Comparison of ENCODE assay signal across 28 cellular contexts in the genomic region with DNA sequence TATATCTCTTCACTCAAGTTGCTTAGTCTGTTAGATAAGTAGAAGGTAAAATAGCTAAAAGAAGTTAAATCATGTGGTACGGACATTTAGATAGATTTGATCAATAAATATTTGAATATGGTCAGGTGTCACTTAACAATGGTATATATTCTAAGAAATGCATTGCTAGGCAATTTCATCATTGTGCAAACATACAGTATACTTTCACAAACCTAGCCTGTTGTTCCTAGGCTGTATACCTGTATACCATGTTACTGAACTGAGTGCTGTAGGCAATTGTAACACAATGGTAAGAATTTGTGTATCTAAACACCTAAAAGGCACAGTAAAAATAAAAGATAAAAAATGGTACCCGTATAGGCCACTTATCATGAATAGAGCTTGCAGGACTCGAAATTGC.
"Had no signal": no experiment of that assay in that cellular context is flagged by ENCODE, and none has a peak within 500 bp of the region (broad histone marks: within the 10 kb centered on the region; RNA-seq: fewer than 3 reads in every experiment).

No MANE protein-coding gene starts in this region.

- H3K4me1 ChIP-seq: colonic mucosa, left lung, lower lobe of right lung, right atrium auricular region, upper lobe of right lung had no signal

- H3K4me3 ChIP-seq: ascending aorta, cardiac muscle cell, colonic mucosa, left lung, lower lobe of right lung, right atrium auricular region, stomach, tibial artery, upper lobe of right lung had no signal

- FAIRE-seq: islet of Langerhans had no signal

- H3K27ac ChIP-seq: ascending aorta, cardiac muscle cell, colonic mucosa, left lung, lower lobe of right lung, right atrium auricular region, stomach, tibial artery, upper lobe of right lung, WERI-Rb-1 had no signal

- ATAC-seq: activated CD4-positive, CD25-positive, alpha-beta regulatory T cell treated with anti-CD3 and anti-CD28 coated beads, Interleukin-2, amount 50 U/mL, for 24 hours; left lung; lower lobe of right lung; natural killer cell; stimulated activated naive B cell treated with anti-CD40 and anti-IgM and Interleukin-4, amounts not matched to agents 10 μg/mL and 1 μg/mL and 100 μg/mL, for 72 hours; upper lobe of right lung had no signal

- DNase-seq: activated CD4-positive, alpha-beta memory T cell treated with anti-CD3 and anti-CD28 coated beads for 36 hours; activated CD4-positive, alpha-beta T cell treated with anti-CD3 and anti-CD28 coated beads, Interleukin-2, amount 10 ng/mL, durations not matched to agents 24 days and 14 days; activated CD8-positive, alpha-beta memory T cell treated with anti-CD3 and anti-CD28 coated beads, Interleukin-2, amount 50 U/mL, for 48 hours; activated gamma-delta T cell; activated naive CD4-positive, alpha-beta T cell treated with anti-CD3 and anti-CD28 coated beads, Interleukin-2, amount 10 ng/mL, durations not matched to agents 7 days and 5 days; activated naive CD8-positive, alpha-beta T cell treated with anti-CD3 and anti-CD28 coated beads, Interleukin-2, amount 10 ng/mL, durations not matched to agents 7 days and 5 days; activated T-cell treated with anti-CD3 and anti-CD28 coated beads, Interleukin-2, amount 50 U/mL, for 24 hours; cerebellar nuclear complex; colonic mucosa; effector CD8-positive, alpha-beta T cell; glutamatergic neuron; left lung; lower lobe of right lung; mesendoderm; natural killer cell; stimulated activated CD4-positive, alpha-beta T cell treated with anti-CD3 and anti-CD28 coated beads, Interleukin-15, amount 100 ng/mL, for 24 hours; stimulated activated CD4-positive, alpha-beta T cell treated with anti-CD3 and anti-CD28 coated beads, Interleukin-2, amount 100 ng/mL, for 24 hours; stimulated activated naive B cell treated with anti-CD40 and anti-IgM and Interleukin-4, amounts not matched to agents 10 μg/mL and 1 μg/mL and 100 μg/mL, for 72 hours; stomach; T1000; tibial artery; upper lobe of right lung; WERI-Rb-1 had no signal

- H3K9me3 ChIP-seq: ascending aorta, colonic mucosa, left lung, lower lobe of right lung, right atrium auricular region, stomach, tibial artery, upper lobe of right lung had no signal
